In the genomic region with DNA sequence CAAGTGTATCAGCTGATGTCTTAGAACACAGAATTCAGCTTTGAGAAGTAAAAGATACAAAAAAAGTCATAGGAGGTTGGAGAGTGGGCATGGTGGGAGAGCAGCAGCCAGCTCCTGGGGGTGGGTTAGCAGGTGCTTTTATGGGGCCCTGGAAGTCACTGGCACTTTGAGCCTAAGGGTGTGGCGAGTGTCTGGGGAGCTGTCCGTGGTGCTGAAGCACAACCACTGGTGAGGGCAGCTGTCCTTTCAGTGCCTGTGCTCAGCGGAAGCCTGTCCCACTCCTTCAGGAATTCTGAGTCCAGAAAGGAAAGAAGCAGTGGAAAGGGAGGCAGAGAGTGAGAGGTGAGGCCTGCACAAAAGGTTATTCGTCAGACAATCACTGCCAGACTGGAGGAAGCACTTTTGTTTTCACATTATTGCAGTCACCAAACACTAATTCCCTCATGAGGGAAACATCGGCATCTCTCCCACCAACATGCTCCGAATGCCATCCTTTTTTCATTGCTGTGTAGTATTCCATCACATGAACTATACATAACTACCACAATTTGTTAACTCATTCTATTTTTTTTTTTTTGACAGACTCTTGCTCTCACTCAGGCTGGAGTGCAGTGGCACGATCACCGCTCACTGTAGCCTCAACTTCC, we compare ENCODE assay signal across 8 cellular contexts. TPM values are rescaled to one million over a fixed set of nuclear protein-coding genes. Genes with fewer than 3 reads are reported as not detected.
A peak's percentile ranks its signal among the peaks of the same experiment; 100 is the strongest.
DNase-seq lines count a peak whose midpoint lies in the region; ATAC-seq, FAIRE-seq and TF ChIP-seq lines count a peak whose summit lies in the region.

No MANE protein-coding gene starts in this region.

- H3K9ac ChIP-seq in IMR-90 (ENCODE audit: low read depth, low read length), result no peak overlapping the region

- H3K4ac ChIP-seq in IMR-90 (ENCODE audit: low read depth, low read length), result no peak overlapping the region

- H2BK15ac ChIP-seq in IMR-90 (ENCODE audit: low read depth, low read length), result no peak overlapping the region

- no peak overlapping the region for H4K91ac ChIP-seq in IMR-90 (ENCODE audit: insufficient read depth, low read depth, low read length)

- H3K27ac ChIP-seq in IMR-90 (ENCODE audit: insufficient read depth, low read length) (no peak overlapping the region), pancreas (no peak overlapping the region)

- no peaks in the 10 kb centered on the region for H3K36me3 ChIP-seq in IMR-90 (ENCODE audit: control insufficient read depth, insufficient read depth, low read length)
- no peaks in the 10 kb centered on the region for H3K36me3 ChIP-seq in pancreas

- no peaks in the 10 kb centered on the region for H3K79me1 ChIP-seq in IMR-90 (ENCODE audit: low read depth in 1 of 2, low read length in 2 of 2)

- H3K14ac ChIP-seq in IMR-90 (replicated peaks; ENCODE audit: low read depth, low read length), result no peak overlapping the region

- ATAC-seq in IMR-90 (ENCODE audit: low read depth) (peak; percentile 87), pancreas (peak in 3 of 4 donors; percentile 46 to 84 (median 65)), GM21367 (IDR thresholded peaks at IDR 0.05; ENCODE audit: unreplicated experiment) (no peak), GM18870 (IDR thresholded peaks at IDR 0.05; ENCODE audit: unreplicated experiment) (no peak)

- peak; percentile 63 for DNase-seq in AG08395 (ENCODE audit: low spot score)
- peak; percentile 34 for DNase-seq in IMR-90
- peak; percentile 68 to 70 for DNase-seq in activated CD4-positive, alpha-beta T cell treated with anti-CD3 and anti-CD28 coated beads, Interleukin-2, amount 50 U/mL, for 48 hours
- DNase-seq in epidermal melanocyte (ENCODE audit: insufficient read length, low spot score), result peak; percentile 68
- peak in 5 of 6 donors; percentile 12 to 79 (median 40) for DNase-seq in pancreas
- DNase-seq in SKM-1 treated with dmso at 0.1 percent for 144 hours (lab: John Stamatoyannopoulos, UW; ENCODE audit: unreplicated experiment), result no peak

- no peak for TF ChIP-seq POLR2A in IMR-90 (IDR thresholded peaks at IDR 0.05; ENCODE audit: low read depth, low read length)

- H2BK5ac ChIP-seq in IMR-90 (ENCODE audit: low read depth, low read length, poor library complexity, severe bottlenecking), result no peak overlapping the region

- peak overlapping the region; percentile 77 for H2AK9ac ChIP-seq in IMR-90 (replicated peaks; ENCODE audit: low read depth, low read length, poor library complexity)

- no peak overlapping the region for H2AFZ ChIP-seq in IMR-90 (replicated peaks; ENCODE audit: low read length, poor library complexity)

- no peak for FAIRE-seq in pancreas (lab: Jason Lieb, UNC)

- H2BK20ac ChIP-seq in IMR-90 (ENCODE audit: low read depth, low read length), result no peak overlapping the region

- intact Hi-C loops in IMR-90 (cut with micrococcal nuclease), result no loop called here
- intact Hi-C loops in pancreas (cut with DNase I), result no loop called here

- no peaks in the 10 kb centered on the region for H4K20me1 ChIP-seq in IMR-90 (ENCODE audit: insufficient read depth, low read length)

- dilution Hi-C loops in IMR-90 (cut with HindIII; ENCODE audit: low sequenced_read_pairs, unreplicated experiment), result no loop called here

- H2BK120ac ChIP-seq in IMR-90 (ENCODE audit: low read depth, low read length), result no peak overlapping the region

- no peak overlapping the region for H3K4me2 ChIP-seq in IMR-90 (ENCODE audit: low read depth, low read length)

- TF ChIP-seq CTCF in IMR-90 (conservative IDR thresholded peaks at IDR 0.05; ENCODE audit: low read depth, low read length) (no peak), pancreas (IDR thresholded peaks at IDR 0.05) (no peak)

- H3K18ac ChIP-seq in IMR-90 (ENCODE audit: low read depth, low read length), result no peak overlapping the region

- POLR2A ChIA-PET in IMR-90 (lab: Charles Lee; ENCODE audit: unreplicated experiment), result no interaction called here

- H2AK5ac ChIP-seq in IMR-90 (ENCODE audit: low read depth, low read length), result no peak overlapping the region

- peaks cover 30% of the 10 kb centered on the region for H3K27me3 ChIP-seq in IMR-90 (ENCODE audit: control insufficient read depth, insufficient read depth, low read length)
- no peaks in the 10 kb centered on the region for H3K27me3 ChIP-seq in pancreas

- H3K9me1 ChIP-seq in IMR-90 (ENCODE audit: insufficient read depth, low read length), result 0 out of 2 replicates have a peak, but pooled peaks cover 2% of the 10 kb centered on the region

- TF ChIP-seq RAD21 in IMR-90 (IDR thresholded peaks at IDR 0.05; ENCODE audit: low read length), result no peak

- no TSS peak for BruUV-seq in IMR-90 (replicated peaks; lab: Mats Ljungman, UMichigan)

- H3K9me3 ChIP-seq in IMR-90 (ENCODE audit: control insufficient read depth, insufficient read depth, low read length) (no peaks in the 10 kb centered on the region), pancreas (no peaks in the 10 kb centered on the region)

- CTCF ChIA-PET in IMR-90 (lab: Yijun Ruan, JAX), result no interaction called here

- H3K4me1 ChIP-seq in IMR-90 (ENCODE audit: control insufficient read depth, insufficient read depth, low read length) (no peaks in the 10 kb centered on the region), pancreas (no peaks in the 10 kb centered on the region)

- in situ Hi-C loops in IMR-90 (cut with MboI; ENCODE audit: low sequenced_read_pairs), result no loop called here

- H3K56ac ChIP-seq in IMR-90 (ENCODE audit: extremely low read depth, insufficient read depth, low read length), result no peak overlapping the region

- H3K23ac ChIP-seq in IMR-90 (ENCODE audit: low read depth, low read length), result no peak overlapping the region

- H3K4me3 ChIP-seq in IMR-90 (ENCODE audit: insufficient read depth, low read depth, low read length), result no peak overlapping the region
- no peak overlapping the region for H3K4me3 ChIP-seq in pancreas

- WGBS in IMR-90 (ENCODE audit: extremely low coverage in 2 of 2, insufficient read length in 1 of 2), 2 experiments, result 100% methylated on average over 1 of the region's 8 CpGs; no CpG with 5 or more reads in 1 of the 2 experiments
- 51 to 63% methylated on average over 7 to 8 of the region's 8 CpGs for WGBS in pancreas, 2 donors

- no peak overlapping the region for H4K8ac ChIP-seq in IMR-90 (ENCODE audit: low read depth in 2 of 2, low read length in 2 of 2)

- no peak overlapping the region for H4K5ac ChIP-seq in IMR-90 (ENCODE audit: low read depth, low read length)

TF ChIP-seq in IMR-90, 13 proteins besides CTCF, POLR2A, EP300 and RAD21:
- TF ChIP-seq NFE2L2 (IDR thresholded peaks at IDR 0.05; ENCODE audit: low read depth, low read length) (no peak), SMC3 (IDR thresholded peaks at IDR 0.05; ENCODE audit: low read depth, low read length) (no peak), FOS (IDR thresholded peaks at IDR 0.05; ENCODE audit: low read depth, low read length) (no peak), CHD1 (IDR thresholded peaks at IDR 0.05; ENCODE audit: low read depth, low read length) (no peak), CEBPB (IDR thresholded peaks at IDR 0.05; ENCODE audit: low read depth, low read length) (no peak), USF2 (IDR thresholded peaks at IDR 0.05; ENCODE audit: low read depth, low read length) (no peak), MXI1 (IDR thresholded peaks at IDR 0.05; ENCODE audit: borderline replicate concordance, low read depth, low read length) (no peak), RCOR1 (IDR thresholded peaks at IDR 0.05; ENCODE audit: insufficient replicate concordance, low read length) (no peak), RFX5 (IDR thresholded peaks at IDR 0.05; ENCODE audit: low read depth, low read length) (no peak), MAZ (IDR thresholded peaks at IDR 0.05; ENCODE audit: borderline replicate concordance, low read depth, low read length) (no peak), BHLHE40 (IDR thresholded peaks at IDR 0.05; ENCODE audit: low read depth, low read length) (no peak), MAFK (IDR thresholded peaks at IDR 0.05; ENCODE audit: low read depth, low read length) (no peak)
- TF ChIP-seq, protein P1, sequence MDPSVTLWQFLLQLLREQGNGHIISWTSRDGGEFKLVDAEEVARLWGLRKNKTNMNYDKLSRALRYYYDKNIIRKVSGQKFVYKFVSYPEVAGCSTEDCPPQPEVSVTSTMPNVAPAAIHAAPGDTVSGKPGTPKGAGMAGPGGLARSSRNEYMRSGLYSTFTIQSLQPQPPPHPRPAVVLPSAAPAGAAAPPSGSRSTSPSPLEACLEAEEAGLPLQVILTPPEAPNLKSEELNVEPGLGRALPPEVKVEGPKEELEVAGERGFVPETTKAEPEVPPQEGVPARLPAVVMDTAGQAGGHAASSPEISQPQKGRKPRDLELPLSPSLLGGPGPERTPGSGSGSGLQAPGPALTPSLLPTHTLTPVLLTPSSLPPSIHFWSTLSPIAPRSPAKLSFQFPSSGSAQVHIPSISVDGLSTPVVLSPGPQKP (IDR thresholded peaks at IDR 0.05; ENCODE audit: borderline replicate concordance, low read depth, low read length), result no peak

RNA-seq across cellular contexts. Expression of gene RAPGEF1, which starts 59.4 kb away (rescaled TPM):
- total RNA-seq in IMR-90 (2012; rRNA removed), result 13.1 and 13.3 TPM in 2 replicates
- 22.3 and 23.0 TPM in 2 replicates for polyA plus RNA-seq in IMR-90 (2012; rRNA removed)
- polyA plus RNA-seq in IMR-90 (2012; cell fraction: cytosol; rRNA removed), result 14.6 and 21.5 TPM in 2 replicates
- polyA plus RNA-seq in IMR-90 (2012; cell fraction: nucleus; rRNA removed; ENCODE audit: low replicate concordance), result 30.5 and 31.7 TPM in 2 replicates
- 10 to 100 TPM; 38.8 to 62.6 (median 52.3) TPM for total RNA-seq in pancreas
- polyA plus RNA-seq in pancreas, result 10 to 100 TPM; 17.1 to 22.8 TPM

Comparison
In these comparisons a context has a peak if more than half of its experiments do, and no peak if none do; other contexts are left out.
1. ATAC-seq: peak in IMR-90 (single experiment) and pancreas (3 of 4); none in GM21367 (single experiment) and GM18870 (single experiment).